ENCODE assay signal across 10 cellular contexts in genomic region chrX:48022100-48022499, GRCh38. TPM values are rescaled to one million over a fixed set of nuclear protein-coding genes. Genes with fewer than 3 reads are reported as not detected.
DNase-seq lines count a peak whose midpoint lies in the region; TF ChIP-seq lines count a peak whose summit lies in the region.
"Had no signal": no experiment of that assay in that cellular context is flagged by ENCODE, and none has a peak within 500 bp of the region (broad histone marks: within the 10 kb centered on the region; RNA-seq: fewer than 3 reads in every experiment).

No MANE protein-coding gene starts in this region.

- TF ChIP-seq CTCF in MM.1S (IDR thresholded peaks at IDR 0.05; ENCODE audit: low read length), result no peak
- no peak for TF ChIP-seq CTCF in epithelial cell of proximal tubule (conservative IDR thresholded peaks at IDR 0.05; ENCODE audit: low read depth, low read length)
- TF ChIP-seq CTCF in progenitor cell of endocrine pancreas (IDR thresholded peaks at IDR 0.05; ENCODE audit: unreplicated experiment), result no peak

- no peaks in the 10 kb centered on the region for H3K9me3 ChIP-seq in CD8-positive, alpha-beta memory T cell (ENCODE audit: low read length)
- no peaks in the 10 kb centered on the region for H3K9me3 ChIP-seq in MM.1S (replicated peaks; ENCODE audit: insufficient read depth, low read length)
- H3K9me3 ChIP-seq: psoas muscle had no signal

- H3K27me3 ChIP-seq in CD8-positive, alpha-beta memory T cell (ENCODE audit: insufficient read depth, low read length, poor library complexity, severe bottlenecking), result no peaks in the 10 kb centered on the region
- H3K27me3 ChIP-seq in MM.1S (replicated peaks; ENCODE audit: insufficient read depth, low read length), result no peaks in the 10 kb centered on the region

- DNase-seq in CD8-positive, alpha-beta memory T cell, result no peak
- DNase-seq in MM.1S (no peak), epithelial cell of proximal tubule (ENCODE audit: low read depth) (no peak), progenitor cell of endocrine pancreas (ENCODE audit: low spot score, unreplicated experiment) (no peak), occipital lobe (lab: John Stamatoyannopoulos, UW) (no peak), NCI-H187 (lab: John Stamatoyannopoulos, UW) (no peak), SW480 (ENCODE audit: low spot score) (no peak)

- peaks cover 0 to 2% (median 0%) of the 10 kb centered on the region in 5 donors for H3K9me3 Mint-ChIP-seq in CD8-positive, alpha-beta memory T cell
- peaks cover 7% of the 10 kb centered on the region for H3K9me3 Mint-ChIP-seq in progenitor cell of endocrine pancreas (ENCODE audit: low read depth)
- H3K9me3 Mint-ChIP-seq: memory B cell had no signal

- H2AFZ ChIP-seq in MM.1S (ENCODE audit: low read length), result peak overlapping the region; percentile 91; the same call in 1 of the 2 replicates

- H3F3A ChIP-seq in MM.1S (ENCODE audit: insufficient read depth, low read length), result no peaks in the 10 kb centered on the region

- H4K20me1 ChIP-seq in MM.1S (ENCODE audit: insufficient read depth, low read length), result no peaks in the 10 kb centered on the region

- H3K79me2 ChIP-seq in MM.1S (ENCODE audit: low read length), result no peaks in the 10 kb centered on the region

- peak overlapping the region; percentile 69 for H3K4me2 ChIP-seq in MM.1S (ENCODE audit: low read depth, low read length)

- H3K27me3 Mint-ChIP-seq in CD8-positive, alpha-beta memory T cell, result peaks cover 0 to 4% of the 10 kb centered on the region in 2 donors
- H3K27me3 Mint-ChIP-seq in progenitor cell of endocrine pancreas, result no peaks in the 10 kb centered on the region
- H3K27me3 Mint-ChIP-seq: memory B cell had no signal

- POLR2A ChIA-PET in CD8-positive, alpha-beta memory T cell (lab: Charles Lee), result no interaction called here

- no peaks in the 10 kb centered on the region for H3K4me1 ChIP-seq in CD8-positive, alpha-beta memory T cell (ENCODE audit: insufficient read depth, low read length)
- H3K4me1 ChIP-seq in MM.1S (ENCODE audit: low read length), result peaks cover 6% of the 10 kb centered on the region; the same call in 1 of the 2 replicates
- H3K4me1 ChIP-seq: psoas muscle had no signal

- H3K36me3 ChIP-seq in CD8-positive, alpha-beta memory T cell (ENCODE audit: insufficient read depth, low read length), result no peaks in the 10 kb centered on the region
- H3K36me3 ChIP-seq in MM.1S (replicated peaks; ENCODE audit: insufficient read depth, low read length), result no peaks in the 10 kb centered on the region

- peak overlapping the region in 1 of 8 donors; percentile 63 for H3K27ac Mint-ChIP-seq in CD8-positive, alpha-beta memory T cell
- H3K27ac Mint-ChIP-seq in progenitor cell of endocrine pancreas, result peak overlapping the region; percentile 76

- H3K4me3 ChIP-seq in CD8-positive, alpha-beta memory T cell (ENCODE audit: low read length), result no peak overlapping the region
- H3K4me3 ChIP-seq in MM.1S (ENCODE audit: low read length) (no peak overlapping the region), epithelial cell of proximal tubule (ENCODE audit: low read depth, low read length) (peak overlapping the region; percentile 54)

- H3K9ac ChIP-seq in MM.1S (ENCODE audit: low read length), result no peak overlapping the region

- H3K36me3 Mint-ChIP-seq in CD8-positive, alpha-beta memory T cell, result peaks cover 0 to 5% (median 2%) of the 10 kb centered on the region in 3 donors
- H3K36me3 Mint-ChIP-seq in progenitor cell of endocrine pancreas (ENCODE audit: insufficient read depth), result peaks cover 2% of the 10 kb centered on the region
- H3K36me3 Mint-ChIP-seq: memory B cell had no signal

- H3K4me1 Mint-ChIP-seq in CD8-positive, alpha-beta memory T cell, result peaks cover 11 to 25% (median 20%) of the 10 kb centered on the region in 3 donors
- H3K4me1 Mint-ChIP-seq in progenitor cell of endocrine pancreas (ENCODE audit: low read depth), result peaks cover 5% of the 10 kb centered on the region

- no peaks in the 10 kb centered on the region for H3K9me2 ChIP-seq in MM.1S (replicated peaks; ENCODE audit: insufficient read depth, low read length)

- no peak overlapping the region for H3K27ac ChIP-seq in CD8-positive, alpha-beta memory T cell (ENCODE audit: low read depth, low read length)
- no peak overlapping the region for H3K27ac ChIP-seq in MM.1S (ENCODE audit: low read length)

- CTCF ChIA-PET in CD8-positive, alpha-beta memory T cell (lab: Charles Lee), result interaction anchor here (1.2 kb wide), 1 partner anchor 63 kb away, joined by 3 read pairs; no protein-coding TSS in a partner anchor

- H3K4me3 Mint-ChIP-seq in CD8-positive, alpha-beta memory T cell, result peak overlapping the region in 4 of 7 donors; percentile 90 to 94 (median 92)
- H3K4me3 Mint-ChIP-seq in progenitor cell of endocrine pancreas (ENCODE audit: low read depth), result no peak overlapping the region

RNA-seq across cellular contexts. Expression of gene SPACA5, which starts 15.3 kb away (rescaled TPM):
- total RNA-seq in CD8-positive, alpha-beta memory T cell, result not detected
- polyA plus RNA-seq in CD8-positive, alpha-beta memory T cell, result not detected
- 0.51 TPM in 1 of 2 replicates, not detected in the other for total RNA-seq in epithelial cell of proximal tubule
- not detected in 2 replicates for total RNA-seq in progenitor cell of endocrine pancreas
- total RNA-seq in occipital lobe, result not detected
- total RNA-seq: psoas muscle, urinary bladder had no signal
- polyA plus RNA-seq: urinary bladder had no signal

RNA-seq across cellular contexts. Expression of gene ZNF182, which starts 18.3 kb away (rescaled TPM):
- total RNA-seq in CD8-positive, alpha-beta memory T cell, result 1 to 10 TPM; 6.9 TPM
- 6.5 TPM for polyA plus RNA-seq in CD8-positive, alpha-beta memory T cell
- total RNA-seq in epithelial cell of proximal tubule, result 2.4 TPM in 2 replicates
- total RNA-seq in progenitor cell of endocrine pancreas, result 11.0 TPM in 2 replicates
- 7.2 TPM for total RNA-seq in occipital lobe

RNA-seq across cellular contexts. Expression of gene ZNF630, which starts 49.3 kb away (rescaled TPM):
- total RNA-seq in CD8-positive, alpha-beta memory T cell, result 1 to 10 TPM; 1.5 to 1.6 TPM
- polyA plus RNA-seq in CD8-positive, alpha-beta memory T cell, result 0.89 TPM
- total RNA-seq in epithelial cell of proximal tubule (1.5 and 3.1 TPM in 2 replicates), progenitor cell of endocrine pancreas (2.7 and 3.0 TPM in 2 replicates), occipital lobe (8.4 TPM)
